ENCODE assay signal across 1 cellular context in the genomic region with DNA sequence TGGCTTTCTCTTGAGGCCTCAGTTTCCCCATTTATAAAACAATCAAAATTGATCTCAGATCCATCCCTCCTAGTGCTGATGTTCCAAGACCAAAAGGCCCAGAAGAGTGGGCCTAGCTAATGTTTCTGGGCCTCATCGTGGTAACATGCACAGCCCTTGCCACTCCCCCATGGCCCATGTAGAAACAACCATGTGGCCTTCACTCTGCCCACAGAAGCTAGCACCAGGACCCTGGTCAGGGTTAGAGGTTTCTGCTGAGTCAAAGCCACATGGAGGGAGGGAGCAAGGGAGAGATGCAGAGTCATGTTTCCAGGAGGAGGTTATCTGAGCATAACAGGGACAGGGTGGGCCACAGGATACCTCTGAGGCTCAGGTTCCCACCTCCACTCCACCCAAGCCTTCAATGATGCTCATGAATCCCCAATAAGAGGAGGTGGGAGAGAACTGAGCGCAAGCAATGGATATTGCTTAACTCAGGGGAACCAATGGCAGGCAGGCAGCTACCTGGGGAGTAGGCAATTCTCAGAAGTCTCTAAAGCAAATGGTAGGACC.
TF ChIP-seq lines count a peak whose summit lies in the region.

No MANE protein-coding gene starts in this region.

TF ChIP-seq in HepG2, 621 proteins besides CTCF, POLR2A, EP300 and RAD21:
- no peak for TF ChIP-seq ZC3H13 (CRISPR knock-in tag; IDR thresholded peaks at IDR 0.05)
- TF ChIP-seq MAFG (CRISPR knock-in tag; IDR thresholded peaks at IDR 0.05): 0 out of 2 replicates have a peak, but pooled peaks have one; percentile 38
